ENCODE assay signal across 8 cellular contexts in the genomic region with DNA sequence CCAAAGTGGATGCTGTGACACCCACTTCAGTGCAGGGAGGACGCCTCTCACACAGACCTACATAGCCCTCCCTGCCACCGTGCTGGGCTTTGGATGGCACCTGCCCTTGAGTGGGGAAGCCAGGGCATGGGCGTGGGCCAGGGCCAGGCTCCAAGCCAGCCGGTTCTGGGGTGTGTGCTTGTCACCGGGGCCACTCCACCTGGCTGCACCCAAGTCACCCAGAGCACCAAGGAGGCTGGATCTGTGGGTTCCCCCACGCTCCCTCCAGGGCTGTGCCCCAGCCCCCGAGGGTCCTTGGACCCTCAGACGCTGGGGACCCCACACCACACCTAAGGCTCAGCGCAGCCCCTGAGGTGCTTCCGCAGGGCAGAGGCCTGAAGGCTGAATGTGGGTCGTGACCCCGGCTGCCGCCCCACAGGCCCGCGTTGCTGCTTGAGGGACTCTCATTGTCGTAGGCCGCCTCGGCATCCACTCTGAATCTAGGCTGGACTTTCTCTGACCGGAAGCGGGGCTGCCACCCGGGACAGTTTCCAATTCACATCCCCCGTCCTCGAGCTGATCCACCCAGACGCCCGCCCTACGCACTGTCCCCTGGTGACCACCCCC. TPM values are rescaled to one million over a fixed set of nuclear protein-coding genes. Genes with fewer than 3 reads are reported as not detected.
A peak's percentile ranks its signal among the peaks of the same experiment; 100 is the strongest.
DNase-seq lines count a peak whose midpoint lies in the region; ATAC-seq and TF ChIP-seq lines count a peak whose summit lies in the region.
"Had no signal": no experiment of that assay in that cellular context is flagged by ENCODE, and none has a peak within 500 bp of the region (broad histone marks: within the 10 kb centered on the region; RNA-seq: fewer than 3 reads in every experiment).

No MANE protein-coding gene starts in this region.

- peaks cover 58% of the 10 kb centered on the region for H4K20me1 ChIP-seq in smooth muscle cell (ENCODE audit: low read depth)

- no peak for ATAC-seq in stimulated activated memory B cell treated with anti-CD40 and anti-IgM and Interleukin-4, amounts not matched to agents 10 μg/mL and 1 μg/mL and 100 μg/mL, for 72 hours
- no peak for ATAC-seq in GM18498 (IDR thresholded peaks at IDR 0.05; ENCODE audit: unreplicated experiment)

- H3K4me3 Mint-ChIP-seq in glutamatergic neuron (ENCODE audit: unreplicated experiment), result no peak overlapping the region
- no peak overlapping the region for H3K4me3 Mint-ChIP-seq in stimulated activated memory B cell treated with anti-CD40 and anti-IgM and Interleukin-4, amounts not matched to agents 10 μg/mL and 1 μg/mL and 100 μg/mL, for 72 hours
- H3K4me3 Mint-ChIP-seq: stimulated activated naive CD8-positive, alpha-beta T cell treated with anti-CD3 and anti-CD28 coated beads, Interleukin-15, Interleukin-2, amounts not matched to agents 100 ng/mL and 50 ng/mL, for 24 hours; T-helper 1 cell treated with Interleukin-12 subunit alpha and Interleukin-12 subunit beta and Interleukin-4 antibody, amounts not matched to agents 30 μg/mL and 1 μg/mL, for 36 hours had no signal

- H3K36me3 Mint-ChIP-seq in glutamatergic neuron (ENCODE audit: unreplicated experiment), result no peaks in the 10 kb centered on the region
- no peaks in the 10 kb centered on the region for H3K36me3 Mint-ChIP-seq in stimulated activated memory B cell treated with anti-CD40 and anti-IgM and Interleukin-4, amounts not matched to agents 10 μg/mL and 1 μg/mL and 100 μg/mL, for 72 hours

- peaks cover 16% of the 10 kb centered on the region for H3K4me1 Mint-ChIP-seq in glutamatergic neuron (ENCODE audit: low read depth, unreplicated experiment)
- peaks cover 62% of the 10 kb centered on the region for H3K4me1 Mint-ChIP-seq in stimulated activated memory B cell treated with anti-CD40 and anti-IgM and Interleukin-4, amounts not matched to agents 10 μg/mL and 1 μg/mL and 100 μg/mL, for 72 hours

- H3K27me3 ChIP-seq in smooth muscle cell (ENCODE audit: low read depth), result no peaks in the 10 kb centered on the region

- peaks cover 38% of the 10 kb centered on the region for H3F3A ChIP-seq in smooth muscle cell (ENCODE audit: low read depth)

- no peaks in the 10 kb centered on the region for H3K9me3 ChIP-seq in smooth muscle cell (replicated peaks; ENCODE audit: low read depth)

- no peak overlapping the region for H2AFZ ChIP-seq in smooth muscle cell (ENCODE audit: low read depth)

- peak overlapping the region; percentile 92 for H3K4me2 ChIP-seq in smooth muscle cell

- no peak overlapping the region for H3K27ac Mint-ChIP-seq in glutamatergic neuron (ENCODE audit: unreplicated experiment)
- no peak overlapping the region for H3K27ac Mint-ChIP-seq in stimulated activated memory B cell treated with anti-CD40 and anti-IgM and Interleukin-4, amounts not matched to agents 10 μg/mL and 1 μg/mL and 100 μg/mL, for 72 hours
- H3K27ac Mint-ChIP-seq: stimulated activated naive CD8-positive, alpha-beta T cell treated with anti-CD3 and anti-CD28 coated beads, Interleukin-15, Interleukin-2, amounts not matched to agents 100 ng/mL and 50 ng/mL, for 24 hours; T-helper 1 cell treated with Interleukin-12 subunit alpha and Interleukin-12 subunit beta and Interleukin-4 antibody, amounts not matched to agents 30 μg/mL and 1 μg/mL, for 36 hours had no signal

- peaks cover 5% of the 10 kb centered on the region for H3K9me3 Mint-ChIP-seq in glutamatergic neuron (ENCODE audit: unreplicated experiment)
- no peaks in the 10 kb centered on the region for H3K9me3 Mint-ChIP-seq in stimulated activated memory B cell treated with anti-CD40 and anti-IgM and Interleukin-4, amounts not matched to agents 10 μg/mL and 1 μg/mL and 100 μg/mL, for 72 hours
- H3K9me3 Mint-ChIP-seq: stimulated activated naive CD8-positive, alpha-beta T cell treated with anti-CD3 and anti-CD28 coated beads, Interleukin-15, Interleukin-2, amounts not matched to agents 100 ng/mL and 50 ng/mL, for 24 hours; T-helper 1 cell treated with Interleukin-12 subunit alpha and Interleukin-12 subunit beta and Interleukin-4 antibody, amounts not matched to agents 30 μg/mL and 1 μg/mL, for 36 hours had no signal

- WGBS in smooth muscle cell (ENCODE audit: low lambda C conversion rate), result 61% methylated on average over 26 of the region's 26 CpGs

- TF ChIP-seq CTCF in glutamatergic neuron (IDR thresholded peaks at IDR 0.05; ENCODE audit: partially characterized antibody, unreplicated experiment) (no peak), smooth muscle cell (IDR thresholded peaks at IDR 0.05; ENCODE audit: borderline replicate concordance, insufficient read depth, poor library complexity, severe bottlenecking) (no peak)

- H3K27me3 Mint-ChIP-seq in glutamatergic neuron (ENCODE audit: unreplicated experiment), result peaks cover 16% of the 10 kb centered on the region
- peaks cover 76% of the 10 kb centered on the region for H3K27me3 Mint-ChIP-seq in stimulated activated memory B cell treated with anti-CD40 and anti-IgM and Interleukin-4, amounts not matched to agents 10 μg/mL and 1 μg/mL and 100 μg/mL, for 72 hours

- H3K27ac ChIP-seq in smooth muscle cell (ENCODE audit: low read depth), result peak overlapping the region; percentile 96

- H3K9ac ChIP-seq in smooth muscle cell (ENCODE audit: low read depth), result peak overlapping the region; percentile 85

- H3K4me1 ChIP-seq in smooth muscle cell (ENCODE audit: low read depth), result peaks cover 49% of the 10 kb centered on the region

- DNase-seq in RPMI8226 (peak; percentile 48), glutamatergic neuron (peak; percentile 30), smooth muscle cell (lab: John Stamatoyannopoulos, UW; ENCODE audit: unreplicated experiment) (no peak)
- DNase-seq in activated CD8-positive, alpha-beta memory T cell treated with anti-CD3 and anti-CD28 coated beads, Interleukin-2, amount 50 U/mL, for 48 hours, result no peak

- H3K36me3 ChIP-seq in smooth muscle cell (ENCODE audit: low read depth), result no peaks in the 10 kb centered on the region

- H3K79me2 ChIP-seq in smooth muscle cell (ENCODE audit: low read depth), result peaks cover 51% of the 10 kb centered on the region

- peak overlapping the region; percentile 64 for H3K4me3 ChIP-seq in smooth muscle cell

RNA-seq across cellular contexts. Expression of gene MXRA8, which starts 1.5 kb away (rescaled TPM):
- total RNA-seq in glutamatergic neuron (ENCODE audit: unreplicated experiment), result 7.7 TPM
- total RNA-seq in smooth muscle cell, result 240 and 266 TPM in 2 replicates
- polyA plus RNA-seq in smooth muscle cell, result 473 and 597 TPM in 2 replicates

RNA-seq across cellular contexts. Expression of gene DVL1, which starts 7.7 kb away (rescaled TPM):
- total RNA-seq in glutamatergic neuron (ENCODE audit: unreplicated experiment), result 124 TPM
- total RNA-seq in smooth muscle cell, result 28.5 and 37.8 TPM in 2 replicates
- 28.7 and 43.5 TPM in 2 replicates for polyA plus RNA-seq in smooth muscle cell

RNA-seq across cellular contexts. Expression of gene AURKAIP1, which starts 18.1 kb away (rescaled TPM):
- total RNA-seq in glutamatergic neuron (ENCODE audit: unreplicated experiment) (130 TPM), smooth muscle cell (60.1 and 81.8 TPM in 2 replicates)
- 214 and 245 TPM in 2 replicates for polyA plus RNA-seq in smooth muscle cell

RNA-seq across cellular contexts. Expression of gene TAS1R3, which starts 25.8 kb away (rescaled TPM):
- 1.3 TPM for total RNA-seq in glutamatergic neuron (ENCODE audit: unreplicated experiment)
- total RNA-seq in smooth muscle cell, result 0.18 and 0.36 TPM in 2 replicates
- polyA plus RNA-seq in smooth muscle cell, result 0.39 and 0.79 TPM in 2 replicates

RNA-seq across cellular contexts. Expression of gene CPTP, which starts 32.3 kb away (rescaled TPM):
- total RNA-seq in glutamatergic neuron (ENCODE audit: unreplicated experiment) (18.7 TPM), smooth muscle cell (13.8 and 16.2 TPM in 2 replicates)
- polyA plus RNA-seq in smooth muscle cell, result 32.5 and 34.3 TPM in 2 replicates

Comparison
In these comparisons a context has a peak if more than half of its experiments do, and no peak if none do; other contexts are left out.
1. DNase-seq: peak in RPMI8226 (single experiment) and glutamatergic neuron (single experiment); none in smooth muscle cell (single experiment) and activated CD8-positive, alpha-beta memory T cell treated with anti-CD3 and anti-CD28 coated beads, Interleukin-2, amount 50 U/mL, for 48 hours (single experiment).
2. RNA of gene MXRA8, which starts 1.5 kb away (total RNA-seq): 240 to 266 TPM in smooth muscle cell; 7.7 TPM in glutamatergic neuron (single experiment); every median in the first group is over 10 times any median in the second.